32 cellular contexts compared by ENCODE assay signal in the genomic region with DNA sequence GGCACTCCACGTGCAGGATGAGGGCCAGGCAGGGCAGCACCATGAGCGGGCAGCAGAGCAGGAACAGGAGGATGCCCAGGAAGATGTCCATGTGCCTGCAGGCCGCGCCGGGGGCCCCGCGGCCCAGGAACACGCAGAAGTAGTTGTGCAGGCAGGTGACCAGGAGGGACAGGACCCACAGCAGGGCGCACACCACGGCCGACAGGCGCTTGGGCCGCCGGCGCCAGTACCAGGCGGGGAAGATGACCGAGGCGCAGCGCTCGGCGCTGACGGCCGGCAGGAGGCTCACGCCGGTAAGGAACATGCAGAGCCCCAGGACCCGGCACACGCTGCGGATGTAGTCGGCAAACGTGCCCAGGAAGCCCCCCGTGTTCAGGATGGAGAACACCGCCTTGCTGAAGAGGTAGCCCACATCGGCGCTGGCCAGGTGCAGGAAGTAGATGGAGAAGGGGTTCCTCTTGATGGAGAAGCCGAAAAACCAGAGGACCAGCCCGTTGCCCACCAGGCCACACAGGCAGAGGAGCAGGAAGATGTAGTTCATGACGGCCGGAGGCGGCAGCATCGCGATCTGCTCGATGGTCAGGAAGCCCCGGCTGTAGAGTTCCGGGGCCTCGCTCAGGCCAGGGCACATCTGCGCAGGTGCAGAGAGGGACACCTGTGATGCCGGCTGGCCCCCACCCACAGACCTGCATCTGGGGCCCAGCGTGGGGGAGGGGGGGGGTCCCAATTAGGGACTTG. TPM values are rescaled to one million over a fixed set of nuclear protein-coding genes. Genes with fewer than 3 reads are reported as not detected.
DNase-seq lines count a peak whose midpoint lies in the region; ATAC-seq and TF ChIP-seq lines count a peak whose summit lies in the region.
"Had no signal": no experiment of that assay in that cellular context is flagged by ENCODE, and none has a peak within 500 bp of the region (broad histone marks: within the 10 kb centered on the region; RNA-seq: fewer than 3 reads in every experiment).

No MANE protein-coding gene starts in this region.

- no peak overlapping the region for H3K4me3 ChIP-seq in H7 (ENCODE audit: insufficient read depth, low read depth, low read length)
- no peak overlapping the region for H3K4me3 ChIP-seq in muscle layer of colon (ENCODE audit: low read depth in 1 of 2, low read length in 2 of 2)
- no peak overlapping the region for H3K4me3 ChIP-seq in thoracic aorta
- H3K4me3 ChIP-seq: GM23248, MG63, neural progenitor cell, psoas muscle, tibial nerve had no signal

- H3K27ac ChIP-seq in muscle layer of colon (ENCODE audit: low read depth, low read length): peak overlapping the region; percentile 81
- H3K27ac ChIP-seq in thoracic aorta: peak overlapping the region; percentile 86 to 93
- H3K27ac ChIP-seq: GM23248, neural progenitor cell, psoas muscle, RWPE1 had no signal

- DNase-seq in H7: peak; percentile 52
- DNase-seq in ecto neural progenitor cell (ENCODE audit: low spot score): peak; percentile 44
- DNase-seq in thoracic aorta (ENCODE audit: low spot score): no peak
- no peak for DNase-seq in GM10248 (ENCODE audit: extremely low spot score)
- DNase-seq in AG08395 (ENCODE audit: low spot score): no peak
- no peak for DNase-seq in NCI-H1417 (lab: John Stamatoyannopoulos, UW)
- DNase-seq: activated CD4-positive, alpha-beta memory T cell treated with anti-CD3 and anti-CD28 coated beads for 36 hours; C1 segment of cervical spinal cord; Calu3; caudate nucleus; dermis blood vessel endothelial cell; DND-41; GM23248; HFFc6; KG1; MG63; NCI-H1417 treated with DMSO at 0.1 percent for 48 hours; NCI-H345; NCI-H748 treated with DMSO at 0.1 percent for 48 hours; SK-N-SH had no signal

- CTCF ChIA-PET in GM10248 (lab: Yijun Ruan, JAX): no interaction called here

- no peak overlapping the region for H3K9ac ChIP-seq in muscle layer of colon (ENCODE audit: low read length)
- H3K9ac ChIP-seq: GM23248, neural progenitor cell, SK-N-SH had no signal

- no peak for ATAC-seq in thoracic aorta (ENCODE audit: insufficient number of reproducible peaks, low FRiP score, low read depth)
- no peak for ATAC-seq in GM21825 (IDR thresholded peaks at IDR 0.05; ENCODE audit: unreplicated experiment)
- ATAC-seq: activated CD4-positive, CD25-positive, alpha-beta regulatory T cell treated with anti-CD3 and anti-CD28 coated beads, Interleukin-2, amount 50 U/mL, for 24 hours; psoas muscle had no signal

- POLR2A ChIA-PET in GM10248 (lab: Yijun Ruan, JAX): no interaction called here

- H3K27me3 ChIP-seq in H7 (ENCODE audit: control insufficient read depth, insufficient read depth, low read length): no peaks in the 10 kb centered on the region
- H3K27me3 ChIP-seq in muscle layer of colon (ENCODE audit: control insufficient read depth in 1 of 2, insufficient read depth in 2 of 2, low read length in 2 of 2): no peaks in the 10 kb centered on the region
- H3K27me3 ChIP-seq in thoracic aorta (replicated peaks; ENCODE audit: insufficient read depth): no peaks in the 10 kb centered on the region
- H3K27me3 ChIP-seq: MG63, neural progenitor cell, tibial nerve had no signal

- H3K9me3 ChIP-seq in muscle layer of colon (ENCODE audit: low read length): no peaks in the 10 kb centered on the region
- no peaks in the 10 kb centered on the region for H3K9me3 ChIP-seq in thoracic aorta
- H3K9me3 ChIP-seq: MG63, psoas muscle, SK-N-SH, tibial nerve had no signal

- TF ChIP-seq CTCF in thoracic aorta (IDR thresholded peaks at IDR 0.05) (no peak), GM10248 (IDR thresholded peaks at IDR 0.05; ENCODE audit: control extremely low read depth, extremely low read depth, low read depth, missing control alignments) (no peak)

- H3K4me1 ChIP-seq in muscle layer of colon (ENCODE audit: insufficient read depth, low read length) (peaks cover 99% of the 10 kb centered on the region), thoracic aorta (ENCODE audit: control insufficient read depth in 1 of 2, low read depth in 2 of 2) (peaks cover 49 to 90% of the 10 kb centered on the region in 2 donors)
- H3K4me1 ChIP-seq: psoas muscle had no signal

- H3K36me3 ChIP-seq in H7 (replicated peaks; ENCODE audit: control insufficient read depth, insufficient read depth, low read length) (no peaks in the 10 kb centered on the region), muscle layer of colon (ENCODE audit: insufficient read depth, low read length) (peaks cover 76% of the 10 kb centered on the region), thoracic aorta (peaks cover 55% of the 10 kb centered on the region)
- H3K36me3 ChIP-seq: MG63, neural progenitor cell had no signal

RNA-seq across cellular contexts. Expression of gene MRGPRF, which starts 7.2 kb away (rescaled TPM):
- total RNA-seq in H7 (2014; rRNA removed; shearing (Covaris generic)): 6.5 and 7.6 TPM in 2 replicates
- total RNA-seq in thoracic aorta: 100 to 1,000 TPM in 1 of 2 donors, 10 to 100 TPM in 1; 67.5 to 171 TPM
- total RNA-seq: activated CD4-positive, alpha-beta memory T cell treated with anti-CD3 and anti-CD28 coated beads for 36 hours; activated T-helper 2 cell treated with anti-CD3 and anti-CD28 coated beads, Interferon-gamma antibody, Interleukin-2, Interleukin-4, amounts not matched to agents 10 μg/mL and 5 μg/mL and 100 μg/mL, durations not matched to agents 14 hours and 24 hours and 36 hours had no signal

RNA-seq across cellular contexts. Expression of gene MRGPRD, which starts 25.0 kb away (rescaled TPM):
- total RNA-seq in H7 (2014; rRNA removed; shearing (Covaris generic)): not detected in 2 replicates
- total RNA-seq in thoracic aorta: 1 to 10 TPM in 1 of 2 donors, not detected in 1; 5.0 TPM
- total RNA-seq: activated CD4-positive, alpha-beta memory T cell treated with anti-CD3 and anti-CD28 coated beads for 36 hours; activated T-helper 2 cell treated with anti-CD3 and anti-CD28 coated beads, Interferon-gamma antibody, Interleukin-2, Interleukin-4, amounts not matched to agents 10 μg/mL and 5 μg/mL and 100 μg/mL, durations not matched to agents 14 hours and 24 hours and 36 hours; astrocyte; Calu3; dermis blood vessel endothelial cell; GM23248; HFFc6; kidney epithelial cell; lung microvascular endothelial cell; psoas muscle; skeletal muscle tissue; tibial nerve had no signal

RNA-seq across cellular contexts. Expression of gene TPCN2, which starts 42.9 kb away (rescaled TPM):
- 11.8 and 13.2 TPM in 2 replicates for total RNA-seq in H7 (2014; rRNA removed; shearing (Covaris generic))
- 10 to 100 TPM; 34.7 to 38.0 TPM for total RNA-seq in thoracic aorta

Comparison
In these comparisons a context has a peak if more than half of its experiments do, and no peak if none do; other contexts are left out.
1. DNase-seq: peak in H7 (single experiment) and ecto neural progenitor cell (single experiment); none in thoracic aorta (single experiment), GM10248 (single experiment), AG08395 (single experiment) and NCI-H1417 (0 of 3).